In the genomic region with DNA sequence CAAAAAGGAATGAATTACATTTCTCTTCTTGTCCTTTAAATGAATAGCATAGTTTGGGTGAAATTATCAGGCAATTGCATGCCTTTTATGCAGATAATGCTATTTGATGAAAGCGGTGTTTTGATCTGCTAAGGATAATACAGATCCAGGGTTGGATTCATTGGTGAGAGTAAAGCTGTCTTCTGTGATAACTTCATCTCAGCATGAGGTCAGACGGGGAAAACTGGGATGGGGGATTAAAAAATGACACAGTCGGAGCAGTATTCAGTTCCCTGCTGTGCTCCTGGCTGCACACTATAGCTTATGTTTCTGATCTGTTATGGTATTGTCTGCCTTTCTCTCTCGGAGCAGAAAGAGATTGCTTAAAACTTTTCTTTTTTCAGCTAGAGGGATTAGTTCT, we compare ENCODE assay signal across 16 cellular contexts.
DNase-seq lines count a peak whose midpoint lies in the region; ATAC-seq and TF ChIP-seq lines count a peak whose summit lies in the region.
"Had no signal": no experiment of that assay in that cellular context is flagged by ENCODE, and none has a peak within 500 bp of the region (broad histone marks: within the 10 kb centered on the region; RNA-seq: fewer than 3 reads in every experiment).

No MANE protein-coding gene starts in this region.

- TF ChIP-seq CTCF in astrocyte of the cerebellum (IDR thresholded peaks at IDR 0.05; ENCODE audit: low read depth, low read length, missing control alignments) (no peak), hepatocyte (IDR thresholded peaks at IDR 0.05; ENCODE audit: poor library complexity) (no peak)

- H2AK5ac ChIP-seq in mesendoderm (ENCODE audit: low read length) = no peak overlapping the region

- H3K36me3 ChIP-seq in mesendoderm (ENCODE audit: control insufficient read depth, insufficient read depth, low read length) = no peaks in the 10 kb centered on the region
- H3K36me3 ChIP-seq in hepatocyte (replicated peaks; ENCODE audit: insufficient read depth, low read depth) = no peaks in the 10 kb centered on the region
- H3K36me3 ChIP-seq: BLaER1 had no signal

- DNase-seq in NCI-H1417 (lab: John Stamatoyannopoulos, UW) (peak in 2 of 3 experiments; percentile 12 to 48), NCI-H1417 treated with DMSO at 0.1 percent for 48 hours (lab: John Stamatoyannopoulos, UW) (no peak), astrocyte of the cerebellum (ENCODE audit: low read depth) (peak; percentile 62), mesendoderm (no peak), activated T-cell treated with anti-CD3 and anti-CD28 coated beads for 4 hours (no peak), NCI-H128 (lab: John Stamatoyannopoulos, UW; ENCODE audit: unreplicated experiment) (no peak), hepatocyte (ENCODE audit: low spot score) (no peak)
- DNase-seq: DMS 273 treated with DMSO at 0.1 percent for 48 hours; NCI-H1048; NCI-H187 treated with DMSO at 0.1 percent for 48 hours; NCI-H446; NK-92 treated with Interleukin-12 subunit alpha and Interleukin-12 subunit beta, amount 100 ng/mL, for 24 hours; SIG-M5 had no signal

- H3K18ac ChIP-seq in mesendoderm (ENCODE audit: low read length) = peak overlapping the region; percentile 41

- H2BK120ac ChIP-seq in mesendoderm (ENCODE audit: low read depth, low read length) = no peak overlapping the region

- H3K79me1 ChIP-seq in mesendoderm (ENCODE audit: low read length) = peaks cover 1% of the 10 kb centered on the region

- no peak overlapping the region for H4K8ac ChIP-seq in mesendoderm (ENCODE audit: low read depth, low read length)

- H2AFZ ChIP-seq in hepatocyte = no peak overlapping the region

- in situ Hi-C loops in astrocyte of the cerebellum (cut with HindIII; ENCODE audit: low sequenced_read_pairs) = no loop called here

- no peak overlapping the region for H2BK5ac ChIP-seq in mesendoderm (ENCODE audit: low read length)

- no peaks in the 10 kb centered on the region for H4K20me1 ChIP-seq in hepatocyte (ENCODE audit: insufficient read depth, poor library complexity, severe bottlenecking)
- H4K20me1 ChIP-seq: BLaER1 had no signal

- no peaks in the 10 kb centered on the region for H3K9me3 ChIP-seq in hepatocyte (ENCODE audit: low read depth)

- WGBS in mesendoderm (ENCODE audit: extremely low coverage, insufficient coverage, low lambda C conversion rate) = no CpG with 5 or more reads among the region's 4 CpGs
- WGBS in hepatocyte (ENCODE audit: low lambda C conversion rate, missing lambda C conversion rate) = 54% methylated on average over 4 of the region's 4 CpGs

- H4K5ac ChIP-seq in mesendoderm (ENCODE audit: low read length) = no peak overlapping the region

- no peak overlapping the region for H3K9ac ChIP-seq in mesendoderm (ENCODE audit: low read length)
- H3K9ac ChIP-seq: BLaER1 had no signal

- no peak overlapping the region for H3K4me3 ChIP-seq in astrocyte of the cerebellum (ENCODE audit: low read depth, low read length)
- H3K4me3 ChIP-seq in mesendoderm (ENCODE audit: low read length) = no peak overlapping the region
- H3K4me3 ChIP-seq in hepatocyte = no peak overlapping the region
- H3K4me3 ChIP-seq: BLaER1 had no signal

- no peak overlapping the region for H3K4me2 ChIP-seq in mesendoderm (ENCODE audit: low read length)
- H3K4me2 ChIP-seq in hepatocyte = no peak overlapping the region
- H3K4me2 ChIP-seq: BLaER1 had no signal

- H3K4me1 ChIP-seq in mesendoderm (ENCODE audit: control insufficient read depth, low read depth, low read length) (peaks cover 5% of the 10 kb centered on the region), hepatocyte (ENCODE audit: insufficient read depth) (peaks cover 10% of the 10 kb centered on the region)
- H3K4me1 ChIP-seq: BLaER1 had no signal

- ATAC-seq in GM21825 (IDR thresholded peaks at IDR 0.05; ENCODE audit: unreplicated experiment) = no peak

- H2BK15ac ChIP-seq in mesendoderm (replicated peaks; ENCODE audit: low read depth) = no peak overlapping the region

- no peak overlapping the region for H3K56ac ChIP-seq in mesendoderm (ENCODE audit: low read length)

- H3K9me2 ChIP-seq in hepatocyte (replicated peaks; ENCODE audit: insufficient read depth) = no peaks in the 10 kb centered on the region

- no peak overlapping the region for H3K23ac ChIP-seq in mesendoderm (ENCODE audit: low read length)

- H3K79me2 ChIP-seq in mesendoderm (ENCODE audit: control insufficient read depth, insufficient read depth, low read length) = peaks cover under 1% of the 10 kb centered on the region
- H3K79me2 ChIP-seq in hepatocyte = no peaks in the 10 kb centered on the region

- H3K4ac ChIP-seq in mesendoderm (ENCODE audit: low read depth, low read length) = no peak overlapping the region

- no peaks in the 10 kb centered on the region for H3K27me3 ChIP-seq in mesendoderm (ENCODE audit: insufficient read depth, low read length, poor library complexity)
- H3K27me3 ChIP-seq in hepatocyte = peaks cover 8% of the 10 kb centered on the region

- no peak overlapping the region for H3K27ac ChIP-seq in mesendoderm (ENCODE audit: low read depth, low read length)
- no peak overlapping the region for H3K27ac ChIP-seq in hepatocyte
- H3K27ac ChIP-seq: 22Rv1, BLaER1 had no signal

Comparison
In these comparisons a context has a peak if more than half of its experiments do, and no peak if none do; other contexts are left out.
1. DNase-seq: peak in NCI-H1417 (2 of 3) and astrocyte of the cerebellum (single experiment); none in NCI-H1417 treated with DMSO at 0.1 percent for 48 hours (single experiment), mesendoderm (single experiment), activated T-cell treated with anti-CD3 and anti-CD28 coated beads for 4 hours (single experiment), NCI-H128 (single experiment) and hepatocyte (single experiment).